29 cellular contexts compared by ENCODE assay signal in genomic region chr3:169495569-169495968, GRCh38.
"Had no signal": no experiment of that assay in that cellular context is flagged by ENCODE, and none has a peak within 500 bp of the region (broad histone marks: within the 10 kb centered on the region; RNA-seq: fewer than 3 reads in every experiment).

No MANE protein-coding gene starts in this region.

- H3K4me1 ChIP-seq: prostate gland, spleen, stomach, thyroid gland, tibial nerve, vagina had no signal

- H3K9me3 Mint-ChIP-seq: natural killer cell treated with Interleukin-12 subunit alpha and Interleukin-12 subunit beta and Interleukin-15 and Interleukin-18, amount 100 ng/mL, for 72 hours; nephron progenitor cell; stimulated activated naive B cell treated with anti-CD40 and anti-IgM and Interleukin-4, amounts not matched to agents 10 μg/mL and 1 μg/mL and 100 μg/mL, for 72 hours; stimulated activated naive CD8-positive, alpha-beta T cell treated with anti-CD3 and anti-CD28 coated beads, Interleukin-15, Interleukin-2, amounts not matched to agents 100 ng/mL and 50 ng/mL, for 24 hours had no signal

- H3K4me3 ChIP-seq: pancreas, prostate gland, skin epidermis, smooth muscle cell, spleen, stomach, thoracic aorta, thyroid gland, tibial nerve, upper lobe of left lung, vagina had no signal

- H3K9me3 ChIP-seq: neutrophil, pancreas, prostate gland, spleen, stomach, thoracic aorta, thyroid gland, tibial nerve, upper lobe of left lung, vagina had no signal

- H3K4me2 ChIP-seq: smooth muscle cell had no signal

- DNase-seq: naive thymus-derived CD8-positive, alpha-beta T cell; nephron progenitor cell; nucleus accumbens; pancreas; right cardiac atrium; spleen; stimulated activated CD4-positive, alpha-beta T cell treated with anti-CD3 and anti-CD28 coated beads, Interleukin-12 subunit alpha, Interleukin-12 subunit beta, amount 100 ng/mL, for 4 hours; stimulated activated CD4-positive, alpha-beta T cell treated with anti-CD3 and anti-CD28 coated beads, Interleukin-1b, Interleukin-23, amount 100 ng/mL, for 48 hours; stimulated activated CD4-positive, alpha-beta T cell treated with anti-CD3 and anti-CD28 coated beads, Interleukin-4, amount 100 ng/mL, for 1 hour; stimulated activated CD4-positive, alpha-beta T cell treated with anti-CD3 and anti-CD28 coated beads, Interleukin-4, amount 100 ng/mL, for 4 hours; stimulated activated CD8-positive, alpha-beta memory T cell treated with anti-CD3 and anti-CD28 coated beads, Interleukin-4, amount 100 ng/mL, for 48 hours; stimulated activated naive B cell treated with anti-CD40 and anti-IgM and Interleukin-4, amounts not matched to agents 10 μg/mL and 1 μg/mL and 100 μg/mL, for 72 hours; stimulated activated naive CD4-positive, alpha-beta T cell treated with Interleukin-2 at 50 U/mL for 16 hours; stomach; thyroid gland; trophoblast cell; upper lobe of left lung had no signal

- H3K36me3 Mint-ChIP-seq: naive thymus-derived CD8-positive, alpha-beta T cell; natural killer cell treated with Interleukin-12 subunit alpha and Interleukin-12 subunit beta and Interleukin-15 and Interleukin-18, amount 100 ng/mL, for 72 hours; stimulated activated naive B cell treated with anti-CD40 and anti-IgM and Interleukin-4, amounts not matched to agents 10 μg/mL and 1 μg/mL and 100 μg/mL, for 72 hours had no signal

- H3K27me3 ChIP-seq: neutrophil, pancreas, spleen, stomach, thyroid gland, tibial nerve, upper lobe of left lung, vagina had no signal

- H3K4me3 Mint-ChIP-seq: naive thymus-derived CD8-positive, alpha-beta T cell; natural killer cell treated with Interleukin-12 subunit alpha and Interleukin-12 subunit beta and Interleukin-15 and Interleukin-18, amount 100 ng/mL, for 72 hours; nephron progenitor cell; neural crest cell; stimulated activated naive B cell treated with anti-CD40 and anti-IgM and Interleukin-4, amounts not matched to agents 10 μg/mL and 1 μg/mL and 100 μg/mL, for 72 hours; stimulated activated naive CD8-positive, alpha-beta T cell treated with anti-CD3 and anti-CD28 coated beads, Interleukin-15, Interleukin-2, amounts not matched to agents 100 ng/mL and 50 ng/mL, for 24 hours had no signal

- ATAC-seq: naive thymus-derived CD8-positive, alpha-beta T cell; natural killer cell treated with Interleukin-12 subunit alpha and Interleukin-12 subunit beta and Interleukin-15 and Interleukin-18, amount 100 ng/mL, for 72 hours; pancreas; right cardiac atrium; sciatic nerve; stimulated activated naive B cell treated with anti-CD40 and anti-IgM and Interleukin-4, amounts not matched to agents 10 μg/mL and 1 μg/mL and 100 μg/mL, for 72 hours had no signal

- FAIRE-seq: pancreas, urothelium cell line had no signal

- H3K27me3 Mint-ChIP-seq: natural killer cell treated with Interleukin-12 subunit alpha and Interleukin-12 subunit beta and Interleukin-15 and Interleukin-18, amount 100 ng/mL, for 72 hours had no signal

- H3K27ac Mint-ChIP-seq: naive thymus-derived CD8-positive, alpha-beta T cell; natural killer cell treated with Interleukin-12 subunit alpha and Interleukin-12 subunit beta and Interleukin-15 and Interleukin-18, amount 100 ng/mL, for 72 hours; nephron progenitor cell; stimulated activated naive B cell treated with anti-CD40 and anti-IgM and Interleukin-4, amounts not matched to agents 10 μg/mL and 1 μg/mL and 100 μg/mL, for 72 hours; stimulated activated naive CD8-positive, alpha-beta T cell treated with anti-CD3 and anti-CD28 coated beads, Interleukin-15, Interleukin-2, amounts not matched to agents 100 ng/mL and 50 ng/mL, for 24 hours had no signal

- H3K27ac ChIP-seq: neutrophil, pancreas, prostate gland, skin epidermis, stomach, thoracic aorta, thyroid gland, tibial nerve, upper lobe of left lung, vagina had no signal

- H3K36me3 ChIP-seq: neutrophil, pancreas, prostate gland, spleen, stomach, thoracic aorta, thyroid gland, tibial nerve, upper lobe of left lung, vagina had no signal

- H3K4me1 Mint-ChIP-seq: naive thymus-derived CD8-positive, alpha-beta T cell; stimulated activated naive B cell treated with anti-CD40 and anti-IgM and Interleukin-4, amounts not matched to agents 10 μg/mL and 1 μg/mL and 100 μg/mL, for 72 hours had no signal
